23 cellular contexts compared by ENCODE assay signal in genomic region chr7:148921189-148921588, GRCh38. TPM values are rescaled to one million over a fixed set of nuclear protein-coding genes. Genes with fewer than 3 reads are reported as not detected.
DNase-seq lines count a peak whose midpoint lies in the region; ATAC-seq and TF ChIP-seq lines count a peak whose summit lies in the region.
"Had no signal": no experiment of that assay in that cellular context is flagged by ENCODE, and none has a peak within 500 bp of the region (broad histone marks: within the 10 kb centered on the region; RNA-seq: fewer than 3 reads in every experiment).

No MANE protein-coding gene starts in this region.

- H3K36me3 ChIP-seq in parathyroid adenoma (ENCODE audit: control insufficient read depth, insufficient read depth, low read length), result no peaks in the 10 kb centered on the region

- H3K36me3 Mint-ChIP-seq in activated CD4-positive, alpha-beta T cell treated with anti-CD3 and anti-CD28 coated beads, Interleukin-2, amount 10 ng/mL, durations not matched to agents 24 days and 14 days (ENCODE audit: low read depth), result peaks cover 5% of the 10 kb centered on the region
- H3K36me3 Mint-ChIP-seq in activated naive CD8-positive, alpha-beta T cell treated with anti-CD3 and anti-CD28 coated beads for 36 hours, result peaks cover 13% of the 10 kb centered on the region
- H3K36me3 Mint-ChIP-seq: activated CD4-positive, alpha-beta memory T cell treated with anti-CD3 and anti-CD28 coated beads for 36 hours; CD14-positive monocyte; natural killer cell had no signal

- peak overlapping the region; percentile 29 for H2AFZ ChIP-seq in parathyroid adenoma

- intact Hi-C loops in activated CD4-positive, alpha-beta T cell treated with anti-CD3 and anti-CD28 coated beads, Interleukin-2, amount 10 ng/mL, durations not matched to agents 24 days and 14 days (cut with micrococcal nuclease), result no loop called here

- H3K27ac Mint-ChIP-seq in activated CD4-positive, alpha-beta T cell treated with anti-CD3 and anti-CD28 coated beads, Interleukin-2, amount 10 ng/mL, durations not matched to agents 24 days and 14 days, result peak overlapping the region; percentile 46
- H3K27ac Mint-ChIP-seq in activated naive CD8-positive, alpha-beta T cell treated with anti-CD3 and anti-CD28 coated beads for 36 hours, result peak overlapping the region; percentile 0
- H3K27ac Mint-ChIP-seq: activated CD4-positive, alpha-beta memory T cell treated with anti-CD3 and anti-CD28 coated beads for 36 hours; CD14-positive monocyte; progenitor cell of endocrine pancreas had no signal

- no peaks in the 10 kb centered on the region for H3K4me1 ChIP-seq in parathyroid adenoma

- DNase-seq in activated CD4-positive, alpha-beta T cell treated with anti-CD3 and anti-CD28 coated beads, Interleukin-2, amount 10 ng/mL, durations not matched to agents 24 days and 14 days, result no peak
- DNase-seq in activated CD4-positive, alpha-beta T cell treated with anti-CD3 and anti-CD28 coated beads, Interleukin-2, amount 50 U/mL, for 48 hours, result no peak
- DNase-seq in H4 (ENCODE audit: low spot score), result peak; percentile 38
- DNase-seq in activated naive CD8-positive, alpha-beta T cell treated with anti-CD3 and anti-CD28 coated beads for 36 hours, result no peak
- DNase-seq in HPDE6-E6E7 (ENCODE audit: extremely low spot score), result no peak
- DNase-seq in pons (ENCODE audit: low spot score), result no peak
- DNase-seq: activated CD4-positive, alpha-beta memory T cell treated with anti-CD3 and anti-CD28 coated beads for 36 hours; activated gamma-delta T cell treated with Interleukin-2 at 50 U/mL for 16 hours; cortex of kidney; DMS79 treated with DMSO at 0.1 percent for 48 hours; hypothalamus; KG1; mammary epithelial cell; natural killer cell; NCI-H1930; NK-92 treated with Interleukin-12 subunit alpha and Interleukin-12 subunit beta, amount 100 ng/mL, for 24 hours; RPMI8226; stimulated activated CD4-positive, alpha-beta T cell treated with anti-CD3 and anti-CD28 coated beads, Interleukin-4, amount 100 ng/mL, for 24 hours had no signal

- H3K4me3 Mint-ChIP-seq in activated CD4-positive, alpha-beta T cell treated with anti-CD3 and anti-CD28 coated beads, Interleukin-2, amount 10 ng/mL, durations not matched to agents 24 days and 14 days, result no peak overlapping the region
- no peak overlapping the region for H3K4me3 Mint-ChIP-seq in activated naive CD8-positive, alpha-beta T cell treated with anti-CD3 and anti-CD28 coated beads for 36 hours
- H3K4me3 Mint-ChIP-seq: activated CD4-positive, alpha-beta memory T cell treated with anti-CD3 and anti-CD28 coated beads for 36 hours; CD14-positive monocyte; natural killer cell had no signal

- no peak overlapping the region for H3K4me3 ChIP-seq in parathyroid adenoma (ENCODE audit: low read depth, low read length)
- H3K4me3 ChIP-seq: skin epidermis had no signal

- TF ChIP-seq CTCF in parathyroid adenoma (IDR thresholded peaks at IDR 0.05), result no peak

- H3K4me2 ChIP-seq in parathyroid adenoma (ENCODE audit: low read length), result no peak overlapping the region

- H3K27me3 Mint-ChIP-seq in activated CD4-positive, alpha-beta T cell treated with anti-CD3 and anti-CD28 coated beads, Interleukin-2, amount 10 ng/mL, durations not matched to agents 24 days and 14 days, result no peaks in the 10 kb centered on the region
- H3K27me3 Mint-ChIP-seq in activated naive CD8-positive, alpha-beta T cell treated with anti-CD3 and anti-CD28 coated beads for 36 hours, result no peaks in the 10 kb centered on the region
- H3K27me3 Mint-ChIP-seq: activated CD4-positive, alpha-beta memory T cell treated with anti-CD3 and anti-CD28 coated beads for 36 hours; progenitor cell of endocrine pancreas had no signal

- peaks cover 36% of the 10 kb centered on the region for H3K4me1 Mint-ChIP-seq in activated CD4-positive, alpha-beta T cell treated with anti-CD3 and anti-CD28 coated beads, Interleukin-2, amount 10 ng/mL, durations not matched to agents 24 days and 14 days
- H3K4me1 Mint-ChIP-seq in activated naive CD8-positive, alpha-beta T cell treated with anti-CD3 and anti-CD28 coated beads for 36 hours, result peaks cover 58% of the 10 kb centered on the region
- H3K4me1 Mint-ChIP-seq: CD14-positive monocyte had no signal

- no peaks in the 10 kb centered on the region for H3K27me3 ChIP-seq in parathyroid adenoma (ENCODE audit: control insufficient read depth, insufficient read depth, low read length)

- no peak for ATAC-seq in GM21529 (IDR thresholded peaks at IDR 0.05; ENCODE audit: unreplicated experiment)

- no peaks in the 10 kb centered on the region for H3K9me3 ChIP-seq in parathyroid adenoma (ENCODE audit: control insufficient read depth, low read length)

- H3K79me2 ChIP-seq in parathyroid adenoma, result no peaks in the 10 kb centered on the region

- no peaks in the 10 kb centered on the region for H3K9me3 Mint-ChIP-seq in activated CD4-positive, alpha-beta T cell treated with anti-CD3 and anti-CD28 coated beads, Interleukin-2, amount 10 ng/mL, durations not matched to agents 24 days and 14 days
- H3K9me3 Mint-ChIP-seq in activated naive CD8-positive, alpha-beta T cell treated with anti-CD3 and anti-CD28 coated beads for 36 hours, result no peaks in the 10 kb centered on the region
- H3K9me3 Mint-ChIP-seq: activated CD4-positive, alpha-beta memory T cell treated with anti-CD3 and anti-CD28 coated beads for 36 hours; natural killer cell had no signal

- H3K9ac ChIP-seq in parathyroid adenoma, result no peak overlapping the region

- no peak overlapping the region for H3K27ac ChIP-seq in parathyroid adenoma
- H3K27ac ChIP-seq: skin epidermis had no signal

RNA-seq across cellular contexts. Expression of gene EZH2, which starts 37.1 kb away (rescaled TPM):
- 120 and 126 TPM in 2 replicates for total RNA-seq in activated CD4-positive, alpha-beta T cell treated with anti-CD3 and anti-CD28 coated beads, Interleukin-2, amount 10 ng/mL, durations not matched to agents 24 days and 14 days
- 15.2 and 30.6 TPM in 2 replicates for total RNA-seq in H4 (2014; rRNA removed; shearing (Covaris generic))
- 100 to 1,000 TPM; 109 to 111 TPM for total RNA-seq in activated naive CD8-positive, alpha-beta T cell treated with anti-CD3 and anti-CD28 coated beads for 36 hours
